Comparison of ENCODE assay signal across 11 cellular contexts in genomic region chr12:111431772-111432171, GRCh38. TPM values are rescaled to one million over a fixed set of nuclear protein-coding genes. Genes with fewer than 3 reads are reported as not detected.
DNase-seq lines count a peak whose midpoint lies in the region; ATAC-seq and TF ChIP-seq lines count a peak whose summit lies in the region.
"Had no signal": no experiment of that assay in that cellular context is flagged by ENCODE, and none has a peak within 500 bp of the region (broad histone marks: within the 10 kb centered on the region; RNA-seq: fewer than 3 reads in every experiment).

No MANE protein-coding gene starts in this region.

- TF ChIP-seq CTCF in IMR-90 (conservative IDR thresholded peaks at IDR 0.05; ENCODE audit: low read depth, low read length) (no peak), colonic mucosa (IDR thresholded peaks at IDR 0.05) (no peak)

- DNase-seq in IMR-90: no peak
- no peak for DNase-seq in colonic mucosa
- no peak for DNase-seq in natural killer cell treated with Interleukin-12 subunit alpha and Interleukin-12 subunit beta and Interleukin-15 and Interleukin-18, amount 100 ng/mL, for 72 hours (ENCODE audit: low spot score)
- DNase-seq in posterior vena cava (ENCODE audit: low spot score): no peak
- DNase-seq in HK-2 (ENCODE audit: unreplicated experiment): no peak
- no peak for DNase-seq in cortex of kidney (lab: John Stamatoyannopoulos, UW)
- no peak for DNase-seq in NCI-H2107 (lab: John Stamatoyannopoulos, UW)
- DNase-seq: Calu3; stimulated activated CD4-positive, alpha-beta T cell treated with anti-CD3 and anti-CD28 coated beads, Interleukin-2, amount 100 ng/mL, for 48 hours; WERI-Rb-1 had no signal

- no peak overlapping the region for H3K56ac ChIP-seq in IMR-90 (ENCODE audit: extremely low read depth, insufficient read depth, low read length)

- CTCF ChIA-PET in IMR-90 (lab: Yijun Ruan, JAX): interaction anchor here (0.6 kb wide), 1 partner anchor 20 kb away, joined by 3 read pairs; no protein-coding TSS in a partner anchor

- dilution Hi-C loops in IMR-90 (cut with HindIII; ENCODE audit: low sequenced_read_pairs, unreplicated experiment): no loop called here

- H3K9me3 ChIP-seq in BLaER1 treated with 17β-estradiol and CSF1 and Interleukin-3, amounts not matched to agents 10 nM and 100 nM (replicated peaks in 1 of 11): peaks cover 0 to 8% (median 0%) of the 10 kb centered on the region in 11 experiments; a peak in 5 of 22 replicates
- H3K9me3 ChIP-seq in IMR-90 (ENCODE audit: control insufficient read depth, insufficient read depth, low read length) (no peaks in the 10 kb centered on the region), colonic mucosa (no peaks in the 10 kb centered on the region)

- no peak overlapping the region for H2AFZ ChIP-seq in IMR-90 (replicated peaks; ENCODE audit: low read length, poor library complexity)

- H2AK5ac ChIP-seq in IMR-90 (ENCODE audit: low read depth, low read length): peak overlapping the region; percentile 31; the same call in 1 of the 2 replicates

- no peaks in the 10 kb centered on the region for H3K36me3 Mint-ChIP-seq in natural killer cell treated with Interleukin-12 subunit alpha and Interleukin-12 subunit beta and Interleukin-15 and Interleukin-18, amount 100 ng/mL, for 72 hours

- H2BK20ac ChIP-seq in IMR-90 (ENCODE audit: low read depth, low read length): no peak overlapping the region; the same call in 1 of the 2 replicates

- 80% methylated on average over 1 of the region's 6 CpGs; no CpG with 5 or more reads in 1 of the 2 experiments for WGBS in IMR-90 (ENCODE audit: extremely low coverage in 2 of 2, insufficient read length in 1 of 2), 2 experiments

- H3K23ac ChIP-seq in IMR-90 (ENCODE audit: low read depth, low read length): no peak overlapping the region

- H3K27ac Mint-ChIP-seq in natural killer cell treated with Interleukin-12 subunit alpha and Interleukin-12 subunit beta and Interleukin-15 and Interleukin-18, amount 100 ng/mL, for 72 hours: peak overlapping the region; percentile 83 to 91

- H3K14ac ChIP-seq in IMR-90 (replicated peaks; ENCODE audit: low read depth, low read length): no peak overlapping the region

- no peak overlapping the region for H4K91ac ChIP-seq in IMR-90 (ENCODE audit: insufficient read depth, low read depth, low read length)

- peaks cover 40 to 99% (median 65%) of the 10 kb centered on the region in 11 experiments for H4K20me1 ChIP-seq in BLaER1 treated with 17β-estradiol and CSF1 and Interleukin-3, amounts not matched to agents 10 nM and 100 nM
- peaks cover 59% of the 10 kb centered on the region for H4K20me1 ChIP-seq in IMR-90 (ENCODE audit: insufficient read depth, low read length)

- peaks cover 20 to 86% of the 10 kb centered on the region in 2 experiments for H3K79me1 ChIP-seq in IMR-90 (ENCODE audit: low read depth in 1 of 2, low read length in 2 of 2)

- ATAC-seq in IMR-90 (ENCODE audit: low read depth): no peak
- no peak for ATAC-seq in natural killer cell treated with Interleukin-12 subunit alpha and Interleukin-12 subunit beta and Interleukin-15 and Interleukin-18, amount 100 ng/mL, for 72 hours

- no peak overlapping the region for H2AK9ac ChIP-seq in IMR-90 (replicated peaks; ENCODE audit: low read depth, low read length, poor library complexity)

- peaks cover 0 to 2% of the 10 kb centered on the region in 2 donors for H3K27me3 Mint-ChIP-seq in natural killer cell treated with Interleukin-12 subunit alpha and Interleukin-12 subunit beta and Interleukin-15 and Interleukin-18, amount 100 ng/mL, for 72 hours

- no peak for TF ChIP-seq RAD21 in IMR-90 (IDR thresholded peaks at IDR 0.05; ENCODE audit: low read length)

- peak overlapping the region in 10 of 11 experiments; percentile 17 to 83 (median 78); a peak in 14 of 22 replicates for H3K9ac ChIP-seq in BLaER1 treated with 17β-estradiol and CSF1 and Interleukin-3, amounts not matched to agents 10 nM and 100 nM
- H3K9ac ChIP-seq in IMR-90 (ENCODE audit: low read depth, low read length) (no peak overlapping the region), colonic mucosa (ENCODE audit: low read depth in 2 of 2, low read length in 2 of 2) (peak overlapping the region; percentile 4 to 75)

- H3K9me3 Mint-ChIP-seq in natural killer cell treated with Interleukin-12 subunit alpha and Interleukin-12 subunit beta and Interleukin-15 and Interleukin-18, amount 100 ng/mL, for 72 hours: no peaks in the 10 kb centered on the region

- POLR2A ChIA-PET in IMR-90 (lab: Charles Lee; ENCODE audit: unreplicated experiment): no interaction called here

- H2BK120ac ChIP-seq in IMR-90 (ENCODE audit: low read depth, low read length): no peak overlapping the region

- H3K18ac ChIP-seq in IMR-90 (ENCODE audit: low read depth, low read length): no peak overlapping the region

- peaks cover 76% of the 10 kb centered on the region in 2 donors for H3K4me1 Mint-ChIP-seq in natural killer cell treated with Interleukin-12 subunit alpha and Interleukin-12 subunit beta and Interleukin-15 and Interleukin-18, amount 100 ng/mL, for 72 hours (ENCODE audit: low read depth in 2 of 2)

- in situ Hi-C loops in IMR-90 (cut with MboI; ENCODE audit: low sequenced_read_pairs): no loop called here

- peak overlapping the region; percentile 80 for H3K4me3 Mint-ChIP-seq in natural killer cell treated with Interleukin-12 subunit alpha and Interleukin-12 subunit beta and Interleukin-15 and Interleukin-18, amount 100 ng/mL, for 72 hours

- peak overlapping the region; percentile 93 to 100 (median 98) for H3K4me2 ChIP-seq in BLaER1 treated with 17β-estradiol and CSF1 and Interleukin-3, amounts not matched to agents 10 nM and 100 nM
- H3K4me2 ChIP-seq in IMR-90 (ENCODE audit: low read depth, low read length): no peak overlapping the region

- H3K36me3 ChIP-seq in BLaER1 treated with 17β-estradiol and CSF1 and Interleukin-3, amounts not matched to agents 10 nM and 100 nM: peaks cover under 1 to 41% (median 25%) of the 10 kb centered on the region in 11 experiments; a peak in 17 of 22 replicates
- H3K36me3 ChIP-seq in IMR-90 (ENCODE audit: control insufficient read depth, insufficient read depth, low read length): no peaks in the 10 kb centered on the region
- no peaks in the 10 kb centered on the region for H3K36me3 ChIP-seq in colonic mucosa
- H3K36me3 ChIP-seq: WERI-Rb-1 had no signal

- no peak for TF ChIP-seq POLR2A in IMR-90 (IDR thresholded peaks at IDR 0.05; ENCODE audit: low read depth, low read length)

- peak overlapping the region in 10 of 11 experiments; percentile 71 to 92 (median 83); a peak in 19 of 22 replicates for H3K27ac ChIP-seq in BLaER1 treated with 17β-estradiol and CSF1 and Interleukin-3, amounts not matched to agents 10 nM and 100 nM
- H3K27ac ChIP-seq in IMR-90 (ENCODE audit: insufficient read depth, low read length): no peak overlapping the region
- peak overlapping the region; percentile 70 for H3K27ac ChIP-seq in colonic mucosa
- H3K27ac ChIP-seq: WERI-Rb-1 had no signal

- H3K9me1 ChIP-seq in IMR-90 (ENCODE audit: insufficient read depth, low read length): peaks cover 31% of the 10 kb centered on the region

- no peak overlapping the region for H4K5ac ChIP-seq in IMR-90 (ENCODE audit: low read depth, low read length)

- no peak overlapping the region for H3K4ac ChIP-seq in IMR-90 (ENCODE audit: low read depth, low read length)

- BruUV-seq in IMR-90 (replicated peaks; lab: Mats Ljungman, UMichigan): no TSS peak

- H3K4me3 ChIP-seq in BLaER1 treated with 17β-estradiol and CSF1 and Interleukin-3, amounts not matched to agents 10 nM and 100 nM: peak overlapping the region in 5 of 10 experiments; percentile 1 to 59 (median 27); a peak in 7 of 20 replicates
- no peak overlapping the region for H3K4me3 ChIP-seq in IMR-90 (ENCODE audit: insufficient read depth, low read depth, low read length)
- H3K4me3 ChIP-seq in colonic mucosa: no peak overlapping the region

- H4K8ac ChIP-seq in IMR-90 (ENCODE audit: low read depth in 2 of 2, low read length in 2 of 2): no peak overlapping the region

- peaks cover 99 to 100% (median 100%) of the 10 kb centered on the region in 10 experiments for H3K4me1 ChIP-seq in BLaER1 treated with 17β-estradiol and CSF1 and Interleukin-3, amounts not matched to agents 10 nM and 100 nM
- peaks cover 28% of the 10 kb centered on the region for H3K4me1 ChIP-seq in IMR-90 (ENCODE audit: control insufficient read depth, insufficient read depth, low read length)
- H3K4me1 ChIP-seq in colonic mucosa: peaks cover 78% of the 10 kb centered on the region

- H3K27me3 ChIP-seq in BLaER1 treated with 17β-estradiol and CSF1 and Interleukin-3, amounts not matched to agents 10 nM and 100 nM: no peaks in the 10 kb centered on the region
- H3K27me3 ChIP-seq in IMR-90 (ENCODE audit: control insufficient read depth, insufficient read depth, low read length) (no peaks in the 10 kb centered on the region), colonic mucosa (no peaks in the 10 kb centered on the region)

- intact Hi-C loops in IMR-90 (cut with micrococcal nuclease): no loop called here
- intact Hi-C loops in colonic mucosa (cut with DNase I): no loop called here
- intact Hi-C loops in posterior vena cava (cut with DNase I): no loop called here

- no peak overlapping the region for H2BK15ac ChIP-seq in IMR-90 (ENCODE audit: low read depth, low read length)

- no peak overlapping the region for H2BK5ac ChIP-seq in IMR-90 (ENCODE audit: low read depth, low read length, poor library complexity, severe bottlenecking)

TF ChIP-seq in IMR-90, 13 proteins besides CTCF, POLR2A, EP300 and RAD21:
- TF ChIP-seq NFE2L2 (IDR thresholded peaks at IDR 0.05; ENCODE audit: low read depth, low read length) (no peak), MAFK (IDR thresholded peaks at IDR 0.05; ENCODE audit: low read depth, low read length) (no peak), ELK1 (IDR thresholded peaks at IDR 0.05; ENCODE audit: borderline replicate concordance, low read depth, low read length) (no peak), RFX5 (IDR thresholded peaks at IDR 0.05; ENCODE audit: low read depth, low read length) (no peak), RCOR1 (IDR thresholded peaks at IDR 0.05; ENCODE audit: insufficient replicate concordance, low read length) (no peak)

RNA-seq across cellular contexts. Expression of gene SH2B3, which starts 26.0 kb away (rescaled TPM):
- total RNA-seq in IMR-90 (2012; rRNA removed) (9.2 and 9.3 TPM in 2 replicates), colonic mucosa (10 to 100 TPM; 26.4 to 40.9 TPM), posterior vena cava (10 to 100 TPM; 31.9 to 32.4 TPM)
- polyA plus RNA-seq in IMR-90 (2012; rRNA removed): 20.2 and 20.9 TPM in 2 replicates
- polyA plus RNA-seq in IMR-90 (2012; cell fraction: cytosol; rRNA removed): 10.1 and 19.4 TPM in 2 replicates
- polyA plus RNA-seq in IMR-90 (2012; cell fraction: nucleus; rRNA removed; ENCODE audit: low replicate concordance): 21.8 and 24.3 TPM in 2 replicates
- total RNA-seq in natural killer cell treated with Interleukin-12 subunit alpha and Interleukin-12 subunit beta and Interleukin-15 and Interleukin-18, amount 100 ng/mL, for 72 hours: 10 to 100 TPM in 1 of 2 donors, 1 to 10 TPM in 1; 10.0 to 12.2 TPM
